23 cellular contexts compared by ENCODE assay signal in genomic region chr9:116643691-116644090, GRCh38. TPM values are rescaled to one million over a fixed set of nuclear protein-coding genes. Genes with fewer than 3 reads are reported as not detected.
DNase-seq lines count a peak whose midpoint lies in the region; ATAC-seq and TF ChIP-seq lines count a peak whose summit lies in the region.
"Had no signal": no experiment of that assay in that cellular context is flagged by ENCODE, and none has a peak within 500 bp of the region (broad histone marks: within the 10 kb centered on the region; RNA-seq: fewer than 3 reads in every experiment).

No MANE protein-coding gene starts in this region.

- H2AK5ac ChIP-seq in IMR-90 (ENCODE audit: low read depth, low read length) = no peak overlapping the region

- H3K36me3 ChIP-seq in BJ (ENCODE audit: control insufficient read depth, insufficient read depth, low read length) (no peaks in the 10 kb centered on the region), IMR-90 (ENCODE audit: control insufficient read depth, insufficient read depth, low read length) (no peaks in the 10 kb centered on the region)
- H3K36me3 ChIP-seq: MG63 had no signal

- WGBS in IMR-90 (ENCODE audit: extremely low coverage in 2 of 2, insufficient read length in 1 of 2), 2 experiments = no CpG with 5 or more reads among the region's 1 CpG

- H2BK5ac ChIP-seq in IMR-90 (ENCODE audit: low read depth, low read length, poor library complexity, severe bottlenecking) = no peak overlapping the region

- POLR2A ChIA-PET in BJ (lab: Charles Lee) (no interaction called here), IMR-90 (lab: Charles Lee; ENCODE audit: unreplicated experiment) (no interaction called here)

- peak overlapping the region in 2 of 3 experiments; percentile 8 to 16 for H3K27ac Mint-ChIP-seq in nephron
- H3K27ac Mint-ChIP-seq: CD14-positive monocyte had no signal

- intact Hi-C loops in IMR-90 (cut with micrococcal nuclease) = loop anchor here (10.0 kb wide), 2 partner anchors 269 to 489 kb away; partner anchors contain the start of gene PAPPA

- CTCF ChIA-PET in BJ (lab: Yijun Ruan, JAX) (interaction anchor here (0.7 to 2.9 kb wide), 7 partner anchors 11 to 1052 kb away, joined by 3 to 10 read pairs (median 4); no protein-coding TSS in a partner anchor), IMR-90 (lab: Yijun Ruan, JAX) (no interaction called here)

- H2AFZ ChIP-seq in IMR-90 (replicated peaks; ENCODE audit: low read length, poor library complexity) = no peak overlapping the region

- peak overlapping the region; percentile 96 for H4K5ac ChIP-seq in IMR-90 (ENCODE audit: low read depth, low read length)

- in situ Hi-C loops in IMR-90 (cut with MboI; ENCODE audit: low sequenced_read_pairs) = no loop called here

- H3K9me3 ChIP-seq in IMR-90 (ENCODE audit: control insufficient read depth, insufficient read depth, low read length) = no peaks in the 10 kb centered on the region
- H3K9me3 ChIP-seq: A549, MG63 had no signal

- no peak overlapping the region for H3K9ac ChIP-seq in IMR-90 (ENCODE audit: low read depth, low read length)

- no peak overlapping the region for H2BK20ac ChIP-seq in IMR-90 (ENCODE audit: low read depth, low read length)

- H3K27me3 ChIP-seq in BJ (ENCODE audit: control insufficient read depth, insufficient read depth, low read length) (no peaks in the 10 kb centered on the region), IMR-90 (ENCODE audit: control insufficient read depth, insufficient read depth, low read length) (no peaks in the 10 kb centered on the region)
- H3K27me3 ChIP-seq: MG63 had no signal

- no peak overlapping the region for H3K23ac ChIP-seq in IMR-90 (ENCODE audit: low read depth, low read length)

- ATAC-seq in IMR-90 (ENCODE audit: low read depth) (peak; percentile 38), GM18517 (IDR thresholded peaks at IDR 0.05; ENCODE audit: unreplicated experiment) (no peak)
- ATAC-seq: A549, Panc1 had no signal

- no peaks in the 10 kb centered on the region for H3K79me1 ChIP-seq in IMR-90 (ENCODE audit: low read depth in 1 of 2, low read length in 2 of 2)

- DNase-seq in BJ (ENCODE audit: low read depth) = peak; percentile 35
- DNase-seq in IMR-90 = peak; percentile 49
- peak; percentile 74 for DNase-seq in fibroblast of gingiva (ENCODE audit: low read depth)
- no peak for DNase-seq in SW480 (ENCODE audit: low spot score)
- no peak for DNase-seq in NCI-H1092 treated with DMSO at 0.1 percent for 48 hours (lab: John Stamatoyannopoulos, UW)
- DNase-seq in ureter (ENCODE audit: low spot score) = no peak
- DNase-seq: AML-193, COR-L47, DMS 273 treated with DMSO at 0.1 percent for 48 hours, DND-41, GDM1, Kasumi-1, MG63, NCI-H1048, NCI-H146, NCI-H2081, NCI-H2171 treated with DMSO at 0.1 percent for 48 hours, NCI-H446 had no signal

- no peak overlapping the region for H3K4me3 Mint-ChIP-seq in nephron
- H3K4me3 Mint-ChIP-seq: CD14-positive monocyte had no signal

- H2AK9ac ChIP-seq in IMR-90 (replicated peaks; ENCODE audit: low read depth, low read length, poor library complexity) = no peak overlapping the region

- no peak overlapping the region for H4K91ac ChIP-seq in IMR-90 (ENCODE audit: insufficient read depth, low read depth, low read length)

- BruUV-seq in IMR-90 (replicated peaks; lab: Mats Ljungman, UMichigan) = no TSS peak

- no peaks in the 10 kb centered on the region for H3K9me3 Mint-ChIP-seq in nephron
- H3K9me3 Mint-ChIP-seq: CD14-positive monocyte had no signal

- TF ChIP-seq RAD21 in IMR-90 (IDR thresholded peaks at IDR 0.05; ENCODE audit: low read length) = no peak

- no peak overlapping the region for H2BK120ac ChIP-seq in IMR-90 (ENCODE audit: low read depth, low read length)

- H2BK15ac ChIP-seq in IMR-90 (ENCODE audit: low read depth, low read length) = no peak overlapping the region

- H3K4me2 ChIP-seq in IMR-90 (ENCODE audit: low read depth, low read length) = peak overlapping the region; percentile 78
- H3K4me2 ChIP-seq: A549 had no signal

- H3K56ac ChIP-seq in IMR-90 (ENCODE audit: extremely low read depth, insufficient read depth, low read length) = no peak overlapping the region

- 0 out of 2 replicates have a peak overlapping the region, but pooled peaks have one; percentile 1 for H3K14ac ChIP-seq in IMR-90 (replicated peaks; ENCODE audit: low read depth, low read length)

- H3K18ac ChIP-seq in IMR-90 (ENCODE audit: low read depth, low read length) = peak overlapping the region; percentile 94

- H3K4me3 ChIP-seq in BJ (ENCODE audit: low read depth, low read length) = no peak overlapping the region
- no peak overlapping the region for H3K4me3 ChIP-seq in IMR-90 (ENCODE audit: insufficient read depth, low read depth, low read length)
- H3K4me3 ChIP-seq: A549, MG63 had no signal

- no peak overlapping the region for H4K8ac ChIP-seq in IMR-90 (ENCODE audit: low read depth in 2 of 2, low read length in 2 of 2)

- H4K20me1 ChIP-seq in IMR-90 (ENCODE audit: insufficient read depth, low read length) = no peaks in the 10 kb centered on the region

- peak overlapping the region; percentile 52; the same call in 1 of the 2 replicates for H3K27ac ChIP-seq in IMR-90 (ENCODE audit: insufficient read depth, low read length)

- dilution Hi-C loops in IMR-90 (cut with HindIII; ENCODE audit: low sequenced_read_pairs, unreplicated experiment) = no loop called here

- TF ChIP-seq CTCF in BJ (IDR thresholded peaks at IDR 0.05; ENCODE audit: insufficient read depth, low read depth, low read length) (no peak), IMR-90 (conservative IDR thresholded peaks at IDR 0.05; ENCODE audit: low read depth, low read length) (no peak), nephron (IDR thresholded peaks at IDR 0.05; ENCODE audit: unreplicated experiment in 3 of 3) (no peak)

- no peaks in the 10 kb centered on the region for H3K36me3 Mint-ChIP-seq in nephron (ENCODE audit: low read depth)
- H3K36me3 Mint-ChIP-seq: CD14-positive monocyte had no signal

- peaks cover 4% of the 10 kb centered on the region for H3K27me3 Mint-ChIP-seq in nephron (ENCODE audit: low read depth)

- peaks cover 6% of the 10 kb centered on the region for H3K4me1 ChIP-seq in IMR-90 (ENCODE audit: control insufficient read depth, insufficient read depth, low read length)

- H3K9me1 ChIP-seq in IMR-90 (ENCODE audit: insufficient read depth, low read length) = no peaks in the 10 kb centered on the region

- peaks cover 5% of the 10 kb centered on the region for H3K4me1 Mint-ChIP-seq in nephron
- H3K4me1 Mint-ChIP-seq: CD14-positive monocyte had no signal

- no peak overlapping the region for H3K4ac ChIP-seq in IMR-90 (ENCODE audit: low read depth, low read length)

- no peak for TF ChIP-seq POLR2A in IMR-90 (IDR thresholded peaks at IDR 0.05; ENCODE audit: low read depth, low read length)

TF ChIP-seq in IMR-90, 13 proteins besides CTCF, POLR2A, EP300 and RAD21:
- TF ChIP-seq USF2 (IDR thresholded peaks at IDR 0.05; ENCODE audit: low read depth, low read length) = no peak
TF ChIP-seq in IMR-90: peak in this region for 0.

RNA-seq across cellular contexts. Expression of gene TRIM32, which starts 43.4 kb away (rescaled TPM):
- polyA plus RNA-seq in BJ (2011; rRNA removed) = 31.5 and 35.1 TPM in 2 replicates
- polyA minus RNA-seq in BJ (2011; rRNA and poly(A)+ RNA removed) = 69.9 and 74.7 TPM in 2 replicates
- 30.3 and 31.0 TPM in 2 replicates for total RNA-seq in IMR-90 (2012; rRNA removed)
- polyA plus RNA-seq in IMR-90 (2012; rRNA removed) = 11.7 and 12.8 TPM in 2 replicates
- polyA plus RNA-seq in IMR-90 (2012; cell fraction: cytosol; rRNA removed) = 7.0 and 7.6 TPM in 2 replicates
- 12.8 and 13.3 TPM in 2 replicates for polyA plus RNA-seq in IMR-90 (2012; cell fraction: nucleus; rRNA removed; ENCODE audit: low replicate concordance)
- total RNA-seq in ureter = 30.6 TPM

Comparison
In these comparisons a context has a peak if more than half of its experiments do, and no peak if none do; other contexts are left out.
1. DNase-seq: peak in BJ (single experiment), IMR-90 (single experiment) and fibroblast of gingiva (single experiment); none in SW480 (single experiment), NCI-H1092 treated with DMSO at 0.1 percent for 48 hours (single experiment) and ureter (single experiment).